ENCODE assay signal across 8 cellular contexts in genomic region chr17:14297161-14297851, GRCh38. TPM values are rescaled to one million over a fixed set of nuclear protein-coding genes. Genes with fewer than 3 reads are reported as not detected.
DNase-seq lines count a peak whose midpoint lies in the region; ATAC-seq and TF ChIP-seq lines count a peak whose summit lies in the region.

No MANE protein-coding gene starts in this region.

- H3K27ac ChIP-seq in heart left ventricle: peak overlapping the region in 1 of 12 donors; percentile 25
- H3K27ac ChIP-seq in gastroesophageal sphincter: peak overlapping the region in 1 of 4 donors; percentile 24
- H3K27ac ChIP-seq in psoas muscle: no peak overlapping the region

- TF ChIP-seq CTCF in heart left ventricle (IDR thresholded peaks at IDR 0.05) (peak in 10 of 12 donors; percentile 9 to 43 (median 20)), gastroesophageal sphincter (IDR thresholded peaks at IDR 0.05) (peak in 2 of 4 experiments; percentile 8 to 33), psoas muscle (IDR thresholded peaks at IDR 0.05) (peak; percentile 17)

- ATAC-seq in heart left ventricle: peak in 1 of 4 donors; percentile 7
- ATAC-seq in gastroesophageal sphincter: no peak
- peak in 3 of 4 donors; percentile 25 to 39 (median 26) for ATAC-seq in psoas muscle
- ATAC-seq in GM18907 (IDR thresholded peaks at IDR 0.05; ENCODE audit: unreplicated experiment): no peak

- H3K36me3 ChIP-seq in heart left ventricle (no peaks in the 10 kb centered on the region), gastroesophageal sphincter (no peaks in the 10 kb centered on the region), psoas muscle (ENCODE audit: insufficient read depth in 1 of 2, low read depth in 1 of 2) (no peaks in the 10 kb centered on the region)

- TF ChIP-seq POLR2A in heart left ventricle (IDR thresholded peaks at IDR 0.05) (no peak), gastroesophageal sphincter (IDR thresholded peaks at IDR 0.05) (no peak)

- TF ChIP-seq EP300 in gastroesophageal sphincter (IDR thresholded peaks at IDR 0.05): no peak

- DNase-seq in heart left ventricle (peak in 4 of 5 donors; percentile 37 to 79 (median 56)), cardiac septum (ENCODE audit: low spot score) (no peak), psoas muscle (peak; percentile 55 to 67), H4 (ENCODE audit: low spot score) (no peak), GF-D8 (lab: John Stamatoyannopoulos, UW) (no peak)
- peak; percentile 80 for DNase-seq in activated CD8-positive, alpha-beta memory T cell treated with anti-CD3 and anti-CD28 coated beads for 24 hours

- H3K4me3 ChIP-seq in heart left ventricle: peak overlapping the region in 11 of 12 donors; percentile 15 to 54 (median 46)
- H3K4me3 ChIP-seq in gastroesophageal sphincter: peak overlapping the region; percentile 2 to 49
- H3K4me3 ChIP-seq in psoas muscle: peak overlapping the region; percentile 61

- 2 to 3% (median 2%) methylated on average over 21 to 63 of the region's 63 CpGs for WGBS in heart left ventricle, 4 donors
- no CpG with 5 or more reads among the region's 63 CpGs for WGBS in gastroesophageal sphincter (ENCODE audit: low coverage in 1 of 2), 2 donors
- 2% methylated on average over 50 to 63 of the region's 63 CpGs for WGBS in psoas muscle, 3 donors

- peaks cover 39 to 88% (median 77%) of the 10 kb centered on the region in 9 donors for H3K27me3 ChIP-seq in heart left ventricle
- H3K27me3 ChIP-seq in gastroesophageal sphincter: peaks cover 89% of the 10 kb centered on the region
- H3K27me3 ChIP-seq in psoas muscle (ENCODE audit: insufficient read depth in 3 of 3, low read length in 2 of 3): peaks cover 0 to 90% (median 29%) of the 10 kb centered on the region in 3 donors

- H3K4me1 ChIP-seq in heart left ventricle (peaks cover 0 to 54% (median 38%) of the 10 kb centered on the region in 12 donors), gastroesophageal sphincter (peaks cover 0 to 56% (median 22%) of the 10 kb centered on the region in 3 donors), psoas muscle (peaks cover 13% of the 10 kb centered on the region)

- intact Hi-C loops in heart left ventricle (cut with DNase I) (loop anchor here in 2 of 10 donors (2.0 to 10.0 kb wide), 2 partner anchors 83 to 229 kb away; partner anchors contain the start of gene COX10 (in 1 of the 2)), cardiac septum (cut with DNase I) (loop anchor here (10.0 kb wide), 1 partner anchor 93 kb away; no protein-coding TSS in a partner anchor), psoas muscle (cut with DNase I) (no loop called here)

- H3K9me3 ChIP-seq in heart left ventricle (no peaks in the 10 kb centered on the region), gastroesophageal sphincter (no peaks in the 10 kb centered on the region), psoas muscle (no peaks in the 10 kb centered on the region)

RNA-seq across cellular contexts. Expression of gene HS3ST3B1, which starts 3.6 kb away (rescaled TPM):
- 1 to 10 TPM; 1.8 to 3.9 (median 3.4) TPM for total RNA-seq in heart left ventricle
- 1 to 10 TPM in 1 of 2 donors, under 1 TPM in 1; 0.61 to 2.3 TPM for polyA plus RNA-seq in heart left ventricle
- 2.6 TPM for total RNA-seq in cardiac septum
- 1 to 10 TPM; 2.6 to 4.2 (median 3.1) TPM for total RNA-seq in gastroesophageal sphincter
- 1 to 10 TPM in 2 of 4 donors, under 1 TPM in 2; 0.63 to 1.5 (median 0.86) TPM for total RNA-seq in psoas muscle
- 1 to 10 TPM in 1 of 3 donors, under 1 TPM in 2; 0.23 to 1.6 (median 0.49) TPM for polyA plus RNA-seq in psoas muscle
- 9.7 and 9.8 TPM in 2 replicates for total RNA-seq in H4 (2014; rRNA removed; shearing (Covaris generic))

Comparison
In these comparisons a context has a peak if more than half of its experiments do, and no peak if none do; other contexts are left out.
1. DNase-seq: peak in heart left ventricle (4 of 5), activated CD8-positive, alpha-beta memory T cell treated with anti-CD3 and anti-CD28 coated beads for 24 hours (single experiment) and psoas muscle (2 of 2); none in cardiac septum (single experiment), H4 (single experiment) and GF-D8 (single experiment).
2. ATAC-seq: peak in psoas muscle (3 of 4); none in gastroesophageal sphincter (single experiment) and GM18907 (single experiment).
3. Peak in every context shown above with its lines, with median percentiles within 50 percentile points of each other: H3K4me3 ChIP-seq.